ENCODE assay signal across 18 cellular contexts in genomic region chr17:37598145-37598544, GRCh38. TPM values are rescaled to one million over a fixed set of nuclear protein-coding genes. Genes with fewer than 3 reads are reported as not detected.
DNase-seq lines count a peak whose midpoint lies in the region; ATAC-seq and TF ChIP-seq lines count a peak whose summit lies in the region.
"Had no signal": no experiment of that assay in that cellular context is flagged by ENCODE, and none has a peak within 500 bp of the region (broad histone marks: within the 10 kb centered on the region; RNA-seq: fewer than 3 reads in every experiment).

No MANE protein-coding gene starts in this region.

- no peaks in the 10 kb centered on the region for H3K9me3 Mint-ChIP-seq in activated CD8-positive, alpha-beta T cell treated with anti-CD3 and anti-CD28 coated beads for 36 hours
- no peaks in the 10 kb centered on the region for H3K9me3 Mint-ChIP-seq in activated CD8-positive, alpha-beta T cell treated with anti-CD3 and anti-CD28 coated beads, Interleukin-2, amount 10 ng/mL, durations not matched to agents 7 days and 5 days (ENCODE audit: insufficient read depth)
- no peaks in the 10 kb centered on the region for H3K9me3 Mint-ChIP-seq in CD4-positive, alpha-beta memory T cell
- no peaks in the 10 kb centered on the region for H3K9me3 Mint-ChIP-seq in effector memory CD8-positive, alpha-beta T cell
- H3K9me3 Mint-ChIP-seq in naive thymus-derived CD8-positive, alpha-beta T cell: no peaks in the 10 kb centered on the region

- H3K4me1 Mint-ChIP-seq in activated CD8-positive, alpha-beta T cell treated with anti-CD3 and anti-CD28 coated beads for 36 hours (ENCODE audit: low read depth): peaks cover 42% of the 10 kb centered on the region
- H3K4me1 Mint-ChIP-seq in activated CD8-positive, alpha-beta T cell treated with anti-CD3 and anti-CD28 coated beads, Interleukin-2, amount 10 ng/mL, durations not matched to agents 7 days and 5 days (ENCODE audit: low read depth): peaks cover 29% of the 10 kb centered on the region
- peaks cover 43 to 73% (median 56%) of the 10 kb centered on the region in 4 donors for H3K4me1 Mint-ChIP-seq in CD4-positive, alpha-beta memory T cell
- peaks cover 33 to 57% of the 10 kb centered on the region in 2 donors for H3K4me1 Mint-ChIP-seq in effector memory CD8-positive, alpha-beta T cell (ENCODE audit: low read depth in 2 of 2)
- H3K4me1 Mint-ChIP-seq in naive thymus-derived CD8-positive, alpha-beta T cell: peaks cover 20 to 69% (median 57%) of the 10 kb centered on the region in 4 donors

- peaks cover 27% of the 10 kb centered on the region for H3K4me1 ChIP-seq in CD4-positive, alpha-beta memory T cell (ENCODE audit: insufficient read depth, low read length)
- H3K4me1 ChIP-seq: BLaER1 had no signal

- no peak overlapping the region for H3K27ac ChIP-seq in CD4-positive, alpha-beta memory T cell (ENCODE audit: low read depth, low read length)
- H3K27ac ChIP-seq: BLaER1 had no signal

- H3K9me3 ChIP-seq in CD4-positive, alpha-beta memory T cell (ENCODE audit: control insufficient read depth in 1 of 2, low read length in 2 of 2): no peaks in the 10 kb centered on the region

- intact Hi-C loops in activated CD8-positive, alpha-beta T cell treated with anti-CD3 and anti-CD28 coated beads for 36 hours (cut with micrococcal nuclease): no loop called here
- intact Hi-C loops in CD4-positive, alpha-beta memory T cell (cut with micrococcal nuclease): no loop called here
- intact Hi-C loops in Right ventricle myocardium superior (cut with DNase I): no loop called here

- TF ChIP-seq CTCF in activated CD8-positive, alpha-beta T cell treated with anti-CD3 and anti-CD28 coated beads for 36 hours (IDR thresholded peaks at IDR 0.05): no peak

- CTCF ChIA-PET in activated CD8-positive, alpha-beta T cell treated with anti-CD3 and anti-CD28 coated beads for 36 hours (lab: Charles Lee): no interaction called here
- CTCF ChIA-PET in activated CD8-positive, alpha-beta T cell treated with anti-CD3 and anti-CD28 coated beads, Interleukin-2, amount 10 ng/mL, durations not matched to agents 7 days and 5 days (lab: Charles Lee): interaction anchor here (3.0 kb wide), 1 partner anchor 12 kb away, joined by 16 read pairs; the partner anchor contains the start of gene SYNRG
- CTCF ChIA-PET in CD4-positive, alpha-beta memory T cell (lab: Charles Lee; ENCODE audit: partially characterized antibody): no interaction called here

- POLR2A ChIA-PET in activated CD8-positive, alpha-beta T cell treated with anti-CD3 and anti-CD28 coated beads for 36 hours (lab: Charles Lee): no interaction called here
- POLR2A ChIA-PET in activated CD8-positive, alpha-beta T cell treated with anti-CD3 and anti-CD28 coated beads, Interleukin-2, amount 10 ng/mL, durations not matched to agents 7 days and 5 days (lab: Charles Lee): no interaction called here
- POLR2A ChIA-PET in CD4-positive, alpha-beta memory T cell (lab: Charles Lee; ENCODE audit: partially characterized antibody): no interaction called here
- POLR2A ChIA-PET in naive thymus-derived CD8-positive, alpha-beta T cell (lab: Charles Lee): no interaction called here

- no peak for DNase-seq in activated CD8-positive, alpha-beta T cell treated with anti-CD3 and anti-CD28 coated beads for 36 hours
- DNase-seq in activated CD8-positive, alpha-beta T cell treated with anti-CD3 and anti-CD28 coated beads, Interleukin-2, amount 10 ng/mL, durations not matched to agents 7 days and 5 days: no peak
- DNase-seq in CD4-positive, alpha-beta memory T cell: no peak
- no peak for DNase-seq in effector memory CD8-positive, alpha-beta T cell
- no peak for DNase-seq in naive thymus-derived CD8-positive, alpha-beta T cell
- DNase-seq in Right ventricle myocardium superior: no peak
- DNase-seq in activated gamma-delta T cell treated with Interleukin-2 at 50 U/mL for 16 hours: no peak
- DNase-seq: COR-L47, GOT3, KBM-7, NCI-H1048, NCI-H1436 treated with DMSO at 0.1 percent for 48 hours, NCI-H2029 treated with DMSO at 0.1 percent for 48 hours, NCI-H510A, NCI-H82 had no signal

- H3K36me3 Mint-ChIP-seq in activated CD8-positive, alpha-beta T cell treated with anti-CD3 and anti-CD28 coated beads for 36 hours (ENCODE audit: low read depth): peaks cover 42% of the 10 kb centered on the region
- peaks cover 71% of the 10 kb centered on the region for H3K36me3 Mint-ChIP-seq in activated CD8-positive, alpha-beta T cell treated with anti-CD3 and anti-CD28 coated beads, Interleukin-2, amount 10 ng/mL, durations not matched to agents 7 days and 5 days (ENCODE audit: low read depth)
- H3K36me3 Mint-ChIP-seq in CD4-positive, alpha-beta memory T cell: peaks cover 46 to 74% of the 10 kb centered on the region in 2 donors
- peaks cover 67% of the 10 kb centered on the region for H3K36me3 Mint-ChIP-seq in effector memory CD8-positive, alpha-beta T cell (ENCODE audit: insufficient read depth)
- H3K36me3 Mint-ChIP-seq in naive thymus-derived CD8-positive, alpha-beta T cell: peaks cover 4 to 81% (median 26%) of the 10 kb centered on the region in 3 donors

- H3K27ac Mint-ChIP-seq in activated CD8-positive, alpha-beta T cell treated with anti-CD3 and anti-CD28 coated beads for 36 hours: peak overlapping the region; percentile 6
- H3K27ac Mint-ChIP-seq in activated CD8-positive, alpha-beta T cell treated with anti-CD3 and anti-CD28 coated beads, Interleukin-2, amount 10 ng/mL, durations not matched to agents 7 days and 5 days: no peak overlapping the region
- peak overlapping the region in 5 of 7 donors; percentile 36 to 79 (median 60) for H3K27ac Mint-ChIP-seq in CD4-positive, alpha-beta memory T cell
- H3K27ac Mint-ChIP-seq in effector memory CD8-positive, alpha-beta T cell: peak overlapping the region; percentile 81 to 83
- peak overlapping the region in 6 of 10 donors; percentile 10 to 86 (median 44) for H3K27ac Mint-ChIP-seq in naive thymus-derived CD8-positive, alpha-beta T cell

- H3K27me3 ChIP-seq in CD4-positive, alpha-beta memory T cell (ENCODE audit: insufficient read depth, low read length): no peaks in the 10 kb centered on the region
- H3K27me3 ChIP-seq: BLaER1 had no signal

- no peak for ATAC-seq in activated CD8-positive, alpha-beta T cell treated with anti-CD3 and anti-CD28 coated beads for 36 hours
- no peak for ATAC-seq in activated CD8-positive, alpha-beta T cell treated with anti-CD3 and anti-CD28 coated beads, Interleukin-2, amount 10 ng/mL, durations not matched to agents 7 days and 5 days
- ATAC-seq in effector memory CD8-positive, alpha-beta T cell (replicated peaks): no peak
- ATAC-seq in naive thymus-derived CD8-positive, alpha-beta T cell: no peak
- ATAC-seq in HG02884 (IDR thresholded peaks at IDR 0.05; ENCODE audit: unreplicated experiment): no peak
- no peak for ATAC-seq in Right ventricle myocardium superior (ENCODE audit: poor library complexity)
- ATAC-seq: Panc1 had no signal

- no peak overlapping the region for H3K4me3 ChIP-seq in CD4-positive, alpha-beta memory T cell (ENCODE audit: low read length in 2 of 2)
- H3K4me3 ChIP-seq: BLaER1 had no signal

- no peaks in the 10 kb centered on the region for H3K27me3 Mint-ChIP-seq in activated CD8-positive, alpha-beta T cell treated with anti-CD3 and anti-CD28 coated beads for 36 hours
- H3K27me3 Mint-ChIP-seq in activated CD8-positive, alpha-beta T cell treated with anti-CD3 and anti-CD28 coated beads, Interleukin-2, amount 10 ng/mL, durations not matched to agents 7 days and 5 days (ENCODE audit: low read depth): no peaks in the 10 kb centered on the region
- no peaks in the 10 kb centered on the region for H3K27me3 Mint-ChIP-seq in CD4-positive, alpha-beta memory T cell
- no peaks in the 10 kb centered on the region for H3K27me3 Mint-ChIP-seq in effector memory CD8-positive, alpha-beta T cell
- no peaks in the 10 kb centered on the region for H3K27me3 Mint-ChIP-seq in naive thymus-derived CD8-positive, alpha-beta T cell

- no peak overlapping the region for H3K4me3 Mint-ChIP-seq in activated CD8-positive, alpha-beta T cell treated with anti-CD3 and anti-CD28 coated beads for 36 hours
- no peak overlapping the region for H3K4me3 Mint-ChIP-seq in activated CD8-positive, alpha-beta T cell treated with anti-CD3 and anti-CD28 coated beads, Interleukin-2, amount 10 ng/mL, durations not matched to agents 7 days and 5 days
- H3K4me3 Mint-ChIP-seq in CD4-positive, alpha-beta memory T cell: peak overlapping the region in 1 of 8 donors; percentile 50
- no peak overlapping the region for H3K4me3 Mint-ChIP-seq in effector memory CD8-positive, alpha-beta T cell
- H3K4me3 Mint-ChIP-seq in naive thymus-derived CD8-positive, alpha-beta T cell: peak overlapping the region in 1 of 10 donors; percentile 12

- H3K36me3 ChIP-seq in CD4-positive, alpha-beta memory T cell (ENCODE audit: insufficient read depth, low read length): peaks cover 45% of the 10 kb centered on the region

RNA-seq across cellular contexts. Expression of gene SYNRG, which starts 11.1 kb away (rescaled TPM):
- total RNA-seq in activated CD8-positive, alpha-beta T cell treated with anti-CD3 and anti-CD28 coated beads for 36 hours: 10 to 100 TPM; 35.4 to 43.1 TPM
- total RNA-seq in activated CD8-positive, alpha-beta T cell treated with anti-CD3 and anti-CD28 coated beads, Interleukin-2, amount 10 ng/mL, durations not matched to agents 7 days and 5 days: 100 to 1,000 TPM in 1 of 2 experiments, 10 to 100 TPM in 1; 97.4 to 105 TPM
- total RNA-seq in CD4-positive, alpha-beta memory T cell: 100 to 1,000 TPM; 135 to 148 TPM
- 10 to 100 TPM; 34.2 to 96.0 TPM for polyA plus RNA-seq in CD4-positive, alpha-beta memory T cell
- 100 to 1,000 TPM; 142 to 149 TPM for total RNA-seq in naive thymus-derived CD8-positive, alpha-beta T cell
- polyA plus RNA-seq in naive thymus-derived CD8-positive, alpha-beta T cell: 10 to 100 TPM; 71.8 to 91.8 (median 87.2) TPM
- total RNA-seq in Right ventricle myocardium superior: 32.6 TPM

RNA-seq across cellular contexts. Expression of gene DDX52, which starts 45.1 kb away (rescaled TPM):
- 10 to 100 TPM; 33.1 to 34.5 TPM for total RNA-seq in activated CD8-positive, alpha-beta T cell treated with anti-CD3 and anti-CD28 coated beads for 36 hours
- 10 to 100 TPM; 28.2 to 28.6 TPM for total RNA-seq in activated CD8-positive, alpha-beta T cell treated with anti-CD3 and anti-CD28 coated beads, Interleukin-2, amount 10 ng/mL, durations not matched to agents 7 days and 5 days
- 10 to 100 TPM; 25.7 to 26.5 TPM for total RNA-seq in CD4-positive, alpha-beta memory T cell
- 10 to 100 TPM; 10.9 to 16.1 TPM for polyA plus RNA-seq in CD4-positive, alpha-beta memory T cell
- total RNA-seq in naive thymus-derived CD8-positive, alpha-beta T cell: 10 to 100 TPM; 30.3 to 33.6 TPM
- 10 to 100 TPM; 12.6 to 13.1 (median 12.7) TPM for polyA plus RNA-seq in naive thymus-derived CD8-positive, alpha-beta T cell
- total RNA-seq in Right ventricle myocardium superior: 13.6 TPM
